ENCODE assay signal across 1 cellular context in the genomic region with DNA sequence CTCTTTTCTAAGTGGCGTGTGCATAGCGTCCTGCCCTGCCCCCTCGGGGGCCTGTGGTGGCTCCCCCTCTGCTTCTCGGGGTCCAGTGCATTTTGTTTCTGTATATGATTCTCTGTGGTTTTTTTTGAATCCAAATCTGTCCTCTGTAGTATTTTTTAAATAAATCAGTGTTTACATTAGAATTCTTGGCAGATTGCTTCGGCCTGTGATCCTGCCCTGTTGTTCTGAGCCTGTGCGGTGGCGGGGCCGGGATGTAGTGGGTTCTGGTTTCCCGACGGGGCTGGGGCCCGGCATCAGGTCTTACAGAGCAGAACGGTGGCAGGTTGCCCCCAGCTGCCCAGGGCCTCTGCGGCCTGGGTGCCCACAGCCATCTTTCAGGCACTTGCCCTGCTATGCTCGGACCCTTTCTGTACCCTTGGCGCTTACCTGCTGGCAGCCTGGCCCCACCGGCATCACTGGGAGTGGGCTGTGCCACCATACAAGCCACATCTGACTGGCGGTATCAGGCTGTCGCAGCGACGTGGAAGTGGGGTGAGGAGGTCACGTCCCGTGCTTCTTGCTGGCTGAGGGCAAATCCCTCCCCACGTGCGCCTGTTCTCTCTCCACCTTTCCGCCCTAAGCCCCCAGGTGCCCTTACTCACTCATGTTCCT.
TF ChIP-seq lines count a peak whose summit lies in the region.

No MANE protein-coding gene starts in this region.

TF ChIP-seq in GM23338, 12 proteins besides CTCF, POLR2A, EP300 and RAD21 (continued from another document):
- TF ChIP-seq NANOG (IDR thresholded peaks at IDR 0.05; ENCODE audit: borderline replicate concordance) (no peak), CREB1 (CRISPR knock-in tag; IDR thresholded peaks at IDR 0.05; ENCODE audit: low read depth) (no peak), ZNF114 (CRISPR knock-in tag; IDR thresholded peaks at IDR 0.05) (no peak), ZNF331 (CRISPR knock-in tag; IDR thresholded peaks at IDR 0.05; ENCODE audit: low read depth) (no peak)
